In the genomic region with DNA sequence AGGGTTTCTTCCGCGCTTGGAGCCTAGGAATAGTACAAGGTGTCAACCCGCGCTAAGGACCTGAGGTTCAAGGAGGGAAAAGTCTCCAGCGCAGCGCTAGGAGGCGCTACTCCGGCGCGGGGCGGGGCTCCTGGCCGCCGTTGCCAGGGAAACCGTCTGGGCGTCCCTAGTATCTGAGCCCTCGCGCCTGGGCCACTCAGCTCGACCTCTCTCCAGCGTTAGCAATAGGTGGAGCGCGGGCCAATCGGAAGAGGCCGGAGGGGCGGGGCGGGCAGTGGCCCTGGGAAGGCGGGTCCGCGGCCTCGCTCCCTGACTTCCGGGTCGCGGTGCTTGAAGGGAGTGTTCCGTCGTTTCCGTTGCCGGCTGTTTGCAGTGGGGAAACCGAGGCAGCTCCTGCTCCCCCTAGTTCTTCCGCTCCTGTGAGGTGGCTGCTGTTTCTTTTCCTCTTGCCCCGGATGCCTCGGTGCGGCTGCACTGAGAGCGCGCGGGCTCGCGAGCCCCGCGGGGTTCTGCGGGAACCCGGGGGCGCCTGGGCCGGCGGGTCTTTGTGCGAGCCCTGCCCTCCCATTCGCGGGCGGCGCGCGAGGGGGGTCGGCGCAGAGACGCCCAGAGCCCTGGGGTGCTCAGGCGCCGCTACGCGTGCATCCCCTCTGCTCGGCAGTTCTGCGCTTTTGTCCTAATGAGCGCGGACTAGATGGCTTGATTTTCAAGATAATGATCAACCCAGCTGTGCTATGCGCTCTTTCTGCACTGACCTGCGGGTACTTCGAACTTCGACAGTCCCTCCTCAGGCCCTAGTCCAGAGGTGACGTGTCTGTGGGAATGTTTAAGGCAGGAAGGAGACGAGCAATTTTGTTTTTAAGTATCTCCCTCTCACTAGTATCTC, we compare ENCODE assay signal across 1 cellular context.
TF ChIP-seq lines count a peak whose summit lies in the region.

A gene with protein sequence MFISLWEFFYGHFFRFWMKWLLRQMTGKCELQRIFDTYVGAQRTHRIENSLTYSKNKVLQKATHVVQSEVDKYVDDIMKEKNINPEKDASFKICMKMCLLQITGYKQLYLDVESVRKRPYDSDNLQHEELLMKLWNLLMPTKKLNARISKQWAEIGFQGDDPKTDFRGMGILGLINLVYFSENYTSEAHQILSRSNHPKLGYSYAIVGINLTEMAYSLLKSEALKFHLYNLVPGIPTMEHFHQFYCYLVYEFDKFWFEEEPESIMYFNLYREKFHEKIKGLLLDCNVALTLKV (plus strand): TSS at position 312 of the 886 bp plus-strand sequence. CDS start 1,261 bp downstream, outside the sequence.

TF ChIP-seq in HEK293, 187 proteins besides CTCF, POLR2A, EP300 and RAD21 (continued from another document and continues in another):
- TF ChIP-seq BCL11A (tag by site-specific recombination; IDR thresholded peaks at IDR 0.05; ENCODE audit: low read depth) (no peak), ZBTB17 (tag by site-specific recombination; IDR thresholded peaks at IDR 0.05) (peak; percentile 79), ZNF623 (tag by site-specific recombination; IDR thresholded peaks at IDR 0.05) (no peak), ZIC2 (tag by site-specific recombination; IDR thresholded peaks at IDR 0.05) (peak; percentile 35), ZBTB8A (tag by site-specific recombination; IDR thresholded peaks at IDR 0.05) (peak; percentile 81), KLF16 (tag by site-specific recombination; IDR thresholded peaks at IDR 0.05) (0 out of 2 replicates have a peak, but pooled peaks have one; percentile 16), ZNF335 (tag by site-specific recombination; conservative IDR thresholded peaks at IDR 0.05) (peak; percentile 87), ZNF157 (tag by site-specific recombination; IDR thresholded peaks at IDR 0.05) (no peak), HOXC10 (CRISPR knock-in tag; IDR thresholded peaks at IDR 0.05) (no peak), MZF1 (tag by site-specific recombination; IDR thresholded peaks at IDR 0.05; ENCODE audit: borderline replicate concordance) (0 out of 2 replicates have a peak, but pooled peaks have one; percentile 42), ZXDB (tag by site-specific recombination; IDR thresholded peaks at IDR 0.05) (peak; percentile 78), ZNF530 (tag by site-specific recombination; IDR thresholded peaks at IDR 0.05; ENCODE audit: low read depth) (no peak), ZNF214 (tag by site-specific recombination; IDR thresholded peaks at IDR 0.05; ENCODE audit: borderline replicate concordance) (no peak), YY1 (tag by site-specific recombination; IDR thresholded peaks at IDR 0.05) (0 out of 2 replicates have a peak, but pooled peaks have one; percentile 31), ZNF792 (tag by site-specific recombination; IDR thresholded peaks at IDR 0.05) (0 out of 2 replicates have a peak, but pooled peaks have one; percentile 25), TRIM28 (IDR thresholded peaks at IDR 0.05; ENCODE audit: borderline replicate concordance, low read length) (peak; percentile 43; the same call in 1 of the 2 replicates), ZNF596 (tag by site-specific recombination; IDR thresholded peaks at IDR 0.05) (0 out of 2 replicates have a peak, but pooled peaks have one; percentile 11), ZNF76 (tag by site-specific recombination; IDR thresholded peaks at IDR 0.05; ENCODE audit: borderline replicate concordance, low read depth) (peak; percentile 90), ZNF302 (tag by site-specific recombination; IDR thresholded peaks at IDR 0.05; ENCODE audit: low read depth) (no peak), KLF10 (tag by site-specific recombination; IDR thresholded peaks at IDR 0.05) (0 out of 2 replicates have a peak, but pooled peaks have one; percentile 14), ZNF311 (tag by site-specific recombination; IDR thresholded peaks at IDR 0.05; ENCODE audit: borderline replicate concordance) (no peak), GLIS2 (tag by site-specific recombination; IDR thresholded peaks at IDR 0.05) (peak; percentile 93), ZNF660 (tag by site-specific recombination; IDR thresholded peaks at IDR 0.05) (0 out of 2 replicates have a peak, but pooled peaks have one; percentile 29), ZBTB20 (tag by site-specific recombination; IDR thresholded peaks at IDR 0.05) (peak; percentile 92), SP3 (tag by site-specific recombination; IDR thresholded peaks at IDR 0.05) (peak; percentile 88), KLF1 (tag by site-specific recombination; IDR thresholded peaks at IDR 0.05) (peak; percentile 91), ZNF423 (tag by site-specific recombination; IDR thresholded peaks at IDR 0.05) (peak; percentile 63; the same call in 1 of the 2 replicates), ZNF341 (tag by site-specific recombination; IDR thresholded peaks at IDR 0.05; ENCODE audit: low read depth) (0 out of 2 replicates have a peak, but pooled peaks have one; percentile 21), RBAK (tag by site-specific recombination; IDR thresholded peaks at IDR 0.05) (no peak), ZNF10 (tag by site-specific recombination; IDR thresholded peaks at IDR 0.05) (0 out of 2 replicates have a peak, but pooled peaks have one; percentile 17), ZSCAN23 (tag by site-specific recombination; IDR thresholded peaks at IDR 0.05) (no peak)
- TF ChIP-seq, protein P1, sequence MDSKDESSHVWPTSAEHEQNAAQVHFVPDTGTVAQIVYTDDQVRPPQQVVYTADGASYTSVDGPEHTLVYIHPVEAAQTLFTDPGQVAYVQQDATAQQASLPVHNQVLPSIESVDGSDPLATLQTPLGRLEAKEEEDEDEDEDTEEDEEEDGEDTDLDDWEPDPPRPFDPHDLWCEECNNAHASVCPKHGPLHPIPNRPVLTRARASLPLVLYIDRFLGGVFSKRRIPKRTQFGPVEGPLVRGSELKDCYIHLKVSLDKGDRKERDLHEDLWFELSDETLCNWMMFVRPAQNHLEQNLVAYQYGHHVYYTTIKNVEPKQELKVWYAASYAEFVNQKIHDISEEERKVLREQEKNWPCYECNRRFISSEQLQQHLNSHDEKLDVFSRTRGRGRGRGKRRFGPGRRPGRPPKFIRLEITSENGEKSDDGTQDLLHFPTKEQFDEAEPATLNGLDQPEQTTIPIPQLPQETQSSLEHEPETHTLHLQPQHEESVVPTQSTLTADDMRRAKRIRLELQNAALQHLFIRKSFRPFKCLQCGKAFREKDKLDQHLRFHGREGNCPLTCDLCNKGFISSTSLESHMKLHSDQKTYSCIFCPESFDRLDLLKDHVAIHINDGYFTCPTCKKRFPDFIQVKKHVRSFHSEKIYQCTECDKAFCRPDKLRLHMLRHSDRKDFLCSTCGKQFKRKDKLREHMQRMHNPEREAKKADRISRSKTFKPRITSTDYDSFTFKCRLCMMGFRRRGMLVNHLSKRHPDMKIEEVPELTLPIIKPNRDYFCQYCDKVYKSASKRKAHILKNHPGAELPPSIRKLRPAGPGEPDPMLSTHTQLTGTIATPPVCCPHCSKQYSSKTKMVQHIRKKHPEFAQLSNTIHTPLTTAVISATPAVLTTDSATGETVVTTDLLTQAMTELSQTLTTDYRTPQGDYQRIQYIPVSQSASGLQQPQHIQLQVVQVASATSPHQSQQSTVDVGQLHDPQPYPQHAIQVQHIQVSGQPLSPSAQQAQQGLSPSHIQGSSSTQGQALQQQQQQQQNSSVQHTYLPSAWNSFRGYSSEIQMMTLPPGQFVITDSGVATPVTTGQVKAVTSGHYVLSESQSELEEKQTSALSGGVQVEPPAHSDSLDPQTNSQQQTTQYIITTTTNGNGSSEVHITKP (tag by site-specific recombination; IDR thresholded peaks at IDR 0.05), result peak; percentile 93
- TF ChIP-seq, protein P2, sequence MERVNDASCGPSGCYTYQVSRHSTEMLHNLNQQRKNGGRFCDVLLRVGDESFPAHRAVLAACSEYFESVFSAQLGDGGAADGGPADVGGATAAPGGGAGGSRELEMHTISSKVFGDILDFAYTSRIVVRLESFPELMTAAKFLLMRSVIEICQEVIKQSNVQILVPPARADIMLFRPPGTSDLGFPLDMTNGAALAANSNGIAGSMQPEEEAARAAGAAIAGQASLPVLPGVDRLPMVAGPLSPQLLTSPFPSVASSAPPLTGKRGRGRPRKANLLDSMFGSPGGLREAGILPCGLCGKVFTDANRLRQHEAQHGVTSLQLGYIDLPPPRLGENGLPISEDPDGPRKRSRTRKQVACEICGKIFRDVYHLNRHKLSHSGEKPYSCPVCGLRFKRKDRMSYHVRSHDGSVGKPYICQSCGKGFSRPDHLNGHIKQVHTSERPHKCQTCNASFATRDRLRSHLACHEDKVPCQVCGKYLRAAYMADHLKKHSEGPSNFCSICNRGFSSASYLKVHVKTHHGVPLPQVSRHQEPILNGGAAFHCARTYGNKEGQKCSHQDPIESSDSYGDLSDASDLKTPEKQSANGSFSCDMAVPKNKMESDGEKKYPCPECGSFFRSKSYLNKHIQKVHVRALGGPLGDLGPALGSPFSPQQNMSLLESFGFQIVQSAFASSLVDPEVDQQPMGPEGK (tag by site-specific recombination; IDR thresholded peaks at IDR 0.05), result peak; percentile 70
- TF ChIP-seq, protein P3, sequence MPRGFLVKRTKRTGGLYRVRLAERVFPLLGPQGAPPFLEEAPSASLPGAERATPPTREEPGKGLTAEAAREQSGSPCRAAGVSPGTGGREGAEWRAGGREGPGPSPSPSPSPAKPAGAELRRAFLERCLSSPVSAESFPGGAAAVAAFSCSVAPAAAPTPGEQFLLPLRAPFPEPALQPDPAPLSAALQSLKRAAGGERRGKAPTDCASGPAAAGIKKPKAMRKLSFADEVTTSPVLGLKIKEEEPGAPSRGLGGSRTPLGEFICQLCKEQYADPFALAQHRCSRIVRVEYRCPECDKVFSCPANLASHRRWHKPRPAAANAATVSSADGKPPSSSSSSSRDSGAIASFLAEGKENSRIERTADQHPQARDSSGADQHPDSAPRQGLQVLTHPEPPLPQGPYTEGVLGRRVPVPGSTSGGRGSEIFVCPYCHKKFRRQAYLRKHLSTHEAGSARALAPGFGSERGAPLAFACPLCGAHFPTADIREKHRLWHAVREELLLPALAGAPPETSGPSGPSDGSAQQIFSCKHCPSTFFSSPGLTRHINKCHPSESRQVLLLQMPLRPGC (tag by site-specific recombination; IDR thresholded peaks at IDR 0.05), result 0 out of 2 replicates have a peak, but pooled peaks have one; percentile 14
- TF ChIP-seq, protein P4, sequence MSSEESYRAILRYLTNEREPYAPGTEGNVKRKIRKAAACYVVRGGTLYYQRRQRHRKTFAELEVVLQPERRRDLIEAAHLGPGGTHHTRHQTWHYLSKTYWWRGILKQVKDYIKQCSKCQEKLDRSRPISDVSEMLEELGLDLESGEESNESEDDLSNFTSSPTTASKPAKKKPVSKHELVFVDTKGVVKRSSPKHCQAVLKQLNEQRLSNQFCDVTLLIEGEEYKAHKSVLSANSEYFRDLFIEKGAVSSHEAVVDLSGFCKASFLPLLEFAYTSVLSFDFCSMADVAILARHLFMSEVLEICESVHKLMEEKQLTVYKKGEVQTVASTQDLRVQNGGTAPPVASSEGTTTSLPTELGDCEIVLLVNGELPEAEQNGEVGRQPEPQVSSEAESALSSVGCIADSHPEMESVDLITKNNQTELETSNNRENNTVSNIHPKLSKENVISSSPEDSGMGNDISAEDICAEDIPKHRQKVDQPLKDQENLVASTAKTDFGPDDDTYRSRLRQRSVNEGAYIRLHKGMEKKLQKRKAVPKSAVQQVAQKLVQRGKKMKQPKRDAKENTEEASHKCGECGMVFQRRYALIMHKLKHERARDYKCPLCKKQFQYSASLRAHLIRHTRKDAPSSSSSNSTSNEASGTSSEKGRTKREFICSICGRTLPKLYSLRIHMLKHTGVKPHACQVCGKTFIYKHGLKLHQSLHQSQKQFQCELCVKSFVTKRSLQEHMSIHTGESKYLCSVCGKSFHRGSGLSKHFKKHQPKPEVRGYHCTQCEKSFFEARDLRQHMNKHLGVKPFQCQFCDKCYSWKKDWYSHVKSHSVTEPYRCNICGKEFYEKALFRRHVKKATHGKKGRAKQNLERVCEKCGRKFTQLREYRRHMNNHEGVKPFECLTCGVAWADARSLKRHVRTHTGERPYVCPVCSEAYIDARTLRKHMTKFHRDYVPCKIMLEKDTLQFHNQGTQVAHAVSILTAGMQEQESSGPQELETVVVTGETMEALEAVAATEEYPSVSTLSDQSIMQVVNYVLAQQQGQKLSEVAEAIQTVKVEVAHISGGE (tag by site-specific recombination; conservative IDR thresholded peaks at IDR 0.05; ENCODE audit: low read depth), result peak; percentile 98
- TF ChIP-seq, protein P5, sequence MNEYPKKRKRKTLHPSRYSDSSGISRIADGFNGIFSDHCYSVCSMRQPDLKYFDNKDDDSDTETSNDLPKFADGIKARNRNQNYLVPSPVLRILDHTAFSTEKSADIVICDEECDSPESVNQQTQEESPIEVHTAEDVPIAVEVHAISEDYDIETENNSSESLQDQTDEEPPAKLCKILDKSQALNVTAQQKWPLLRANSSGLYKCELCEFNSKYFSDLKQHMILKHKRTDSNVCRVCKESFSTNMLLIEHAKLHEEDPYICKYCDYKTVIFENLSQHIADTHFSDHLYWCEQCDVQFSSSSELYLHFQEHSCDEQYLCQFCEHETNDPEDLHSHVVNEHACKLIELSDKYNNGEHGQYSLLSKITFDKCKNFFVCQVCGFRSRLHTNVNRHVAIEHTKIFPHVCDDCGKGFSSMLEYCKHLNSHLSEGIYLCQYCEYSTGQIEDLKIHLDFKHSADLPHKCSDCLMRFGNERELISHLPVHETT (tag by site-specific recombination; IDR thresholded peaks at IDR 0.05), result no peak
- TF ChIP-seq, protein P6, sequence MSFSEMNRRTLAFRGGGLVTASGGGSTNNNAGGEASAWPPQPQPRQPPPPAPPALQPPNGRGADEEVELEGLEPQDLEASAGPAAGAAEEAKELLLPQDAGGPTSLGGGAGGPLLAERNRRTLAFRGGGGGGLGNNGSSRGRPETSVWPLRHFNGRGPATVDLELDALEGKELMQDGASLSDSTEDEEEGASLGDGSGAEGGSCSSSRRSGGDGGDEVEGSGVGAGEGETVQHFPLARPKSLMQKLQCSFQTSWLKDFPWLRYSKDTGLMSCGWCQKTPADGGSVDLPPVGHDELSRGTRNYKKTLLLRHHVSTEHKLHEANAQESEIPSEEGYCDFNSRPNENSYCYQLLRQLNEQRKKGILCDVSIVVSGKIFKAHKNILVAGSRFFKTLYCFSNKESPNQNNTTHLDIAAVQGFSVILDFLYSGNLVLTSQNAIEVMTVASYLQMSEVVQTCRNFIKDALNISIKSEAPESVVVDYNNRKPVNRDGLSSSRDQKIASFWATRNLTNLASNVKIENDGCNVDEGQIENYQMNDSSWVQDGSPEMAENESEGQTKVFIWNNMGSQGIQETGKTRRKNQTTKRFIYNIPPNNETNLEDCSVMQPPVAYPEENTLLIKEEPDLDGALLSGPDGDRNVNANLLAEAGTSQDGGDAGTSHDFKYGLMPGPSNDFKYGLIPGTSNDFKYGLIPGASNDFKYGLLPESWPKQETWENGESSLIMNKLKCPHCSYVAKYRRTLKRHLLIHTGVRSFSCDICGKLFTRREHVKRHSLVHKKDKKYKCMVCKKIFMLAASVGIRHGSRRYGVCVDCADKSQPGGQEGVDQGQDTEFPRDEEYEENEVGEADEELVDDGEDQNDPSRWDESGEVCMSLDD (tag by site-specific recombination; IDR thresholded peaks at IDR 0.05), result peak; percentile 41
- TF ChIP-seq, protein P7, sequence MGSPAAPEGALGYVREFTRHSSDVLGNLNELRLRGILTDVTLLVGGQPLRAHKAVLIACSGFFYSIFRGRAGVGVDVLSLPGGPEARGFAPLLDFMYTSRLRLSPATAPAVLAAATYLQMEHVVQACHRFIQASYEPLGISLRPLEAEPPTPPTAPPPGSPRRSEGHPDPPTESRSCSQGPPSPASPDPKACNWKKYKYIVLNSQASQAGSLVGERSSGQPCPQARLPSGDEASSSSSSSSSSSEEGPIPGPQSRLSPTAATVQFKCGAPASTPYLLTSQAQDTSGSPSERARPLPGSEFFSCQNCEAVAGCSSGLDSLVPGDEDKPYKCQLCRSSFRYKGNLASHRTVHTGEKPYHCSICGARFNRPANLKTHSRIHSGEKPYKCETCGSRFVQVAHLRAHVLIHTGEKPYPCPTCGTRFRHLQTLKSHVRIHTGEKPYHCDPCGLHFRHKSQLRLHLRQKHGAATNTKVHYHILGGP (tag by site-specific recombination; IDR thresholded peaks at IDR 0.05), result no peak
